6 cellular contexts compared by ENCODE assay signal in the genomic region with DNA sequence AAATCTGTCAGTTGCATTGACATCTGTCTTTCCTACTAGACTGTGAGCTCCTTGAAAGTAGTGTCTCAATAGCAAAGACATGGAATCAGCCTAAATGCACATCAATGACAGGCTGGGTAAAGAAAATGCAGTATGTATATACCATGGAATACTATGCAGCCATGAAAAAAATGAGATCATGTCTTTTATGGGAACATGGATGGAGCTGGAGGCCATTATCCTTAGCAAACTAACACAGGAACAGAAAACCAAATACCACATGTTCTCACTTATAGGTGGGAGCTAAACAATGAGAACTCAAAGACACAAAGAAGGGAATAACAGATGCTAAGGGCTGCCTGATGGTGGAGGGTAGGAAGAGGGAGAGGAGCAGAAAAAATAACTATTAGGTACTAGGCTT. TPM values are rescaled to one million over a fixed set of nuclear protein-coding genes. Genes with fewer than 3 reads are reported as not detected.
"Had no signal": no experiment of that assay in that cellular context is flagged by ENCODE, and none has a peak within 500 bp of the region (broad histone marks: within the 10 kb centered on the region; RNA-seq: fewer than 3 reads in every experiment).

No MANE protein-coding gene starts in this region.

RNA-seq across cellular contexts. Expression of a gene that starts 5.9 kb away (rescaled TPM):
- total RNA-seq: activated T-cell treated with anti-CD3 and anti-CD28 coated beads, Interleukin-2, amount 50 U/mL, for 72 hours; activated T-helper 1 cell treated with anti-CD3 and anti-CD28 coated beads, Interleukin-12 subunit alpha, Interleukin-12 subunit beta, Interleukin-2, Interleukin-4 antibody, amounts not matched to agents 30 ng/mL and 10 ng/mL and 1 ng/mL, durations not matched to agents 14 hours and 24 hours and 36 hours; activated T-helper 17 cell treated with anti-CD3 and anti-CD28 coated beads, Interleukin-2, amount 50 U/mL, for 72 hours; activated T-helper 2 cell treated with anti-CD3 and anti-CD28 coated beads, Interferon-gamma antibody, Interleukin-2, Interleukin-4, amounts not matched to agents 10 μg/mL and 5 μg/mL and 100 μg/mL, durations not matched to agents 14 hours and 24 hours and 36 hours; bronchial epithelial cell had no signal

RNA-seq across cellular contexts. Expression of a gene that starts 51.7 kb away (rescaled TPM):
- total RNA-seq: activated naive CD8-positive, alpha-beta T cell treated with anti-CD3 and anti-CD28 coated beads, Interleukin-2, amount 10 ng/mL, durations not matched to agents 7 days and 5 days; activated T-helper 2 cell treated with anti-CD3 and anti-CD28 coated beads, Interferon-gamma antibody, Interleukin-2, Interleukin-4, amounts not matched to agents 10 μg/mL and 5 μg/mL and 100 μg/mL, durations not matched to agents 14 hours and 24 hours and 36 hours had no signal
